ENCODE assay signal across 11 cellular contexts in the genomic region with DNA sequence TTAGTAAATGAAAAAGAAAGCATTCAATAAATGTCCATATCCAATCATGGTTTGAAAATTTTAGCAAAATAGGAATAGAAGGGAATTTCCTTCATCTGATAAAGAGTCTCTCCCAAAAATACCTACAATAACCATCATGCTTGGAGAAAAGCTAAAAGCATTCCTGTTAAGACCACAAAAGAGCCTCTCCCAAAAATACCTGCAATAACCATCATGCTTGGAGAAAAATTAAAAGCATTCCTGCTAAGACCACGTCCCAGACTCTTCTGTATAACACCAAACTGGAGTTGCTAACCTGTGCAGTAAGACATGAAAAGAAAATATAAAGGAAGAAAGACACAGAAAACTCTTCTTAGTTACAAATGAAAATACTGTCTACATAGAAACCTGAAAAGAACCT.
"Had no signal": no experiment of that assay in that cellular context is flagged by ENCODE, and none has a peak within 500 bp of the region (broad histone marks: within the 10 kb centered on the region; RNA-seq: fewer than 3 reads in every experiment).

No MANE protein-coding gene starts in this region.

- H3K4me3 Mint-ChIP-seq: GM23338, H9, HFFc6 had no signal

- H3K9ac ChIP-seq: GM23248 had no signal

- H3K36me3 ChIP-seq: HAP-1 had no signal

- DNase-seq: GM23248, GOT3, H7, H9, HCEC 1CT, HFFc6 had no signal

- H2AFZ ChIP-seq: GM23248, GM23338 had no signal

- H3K4me1 ChIP-seq: HAP-1 had no signal

- H3K27ac Mint-ChIP-seq: GM23338, H9, HFFc6 had no signal

- ATAC-seq: GM23338, HCT116 had no signal

- FAIRE-seq: H1, H54 had no signal

- H3K4me1 Mint-ChIP-seq: GM23338, H9 had no signal

- H3K4me3 ChIP-seq: GM23248, GM23338, HAP-1 had no signal

- H3K4me2 ChIP-seq: GM23338 had no signal

- H3K27ac ChIP-seq: GM23248 had no signal
